2 cellular contexts compared by ENCODE assay signal in the genomic region with DNA sequence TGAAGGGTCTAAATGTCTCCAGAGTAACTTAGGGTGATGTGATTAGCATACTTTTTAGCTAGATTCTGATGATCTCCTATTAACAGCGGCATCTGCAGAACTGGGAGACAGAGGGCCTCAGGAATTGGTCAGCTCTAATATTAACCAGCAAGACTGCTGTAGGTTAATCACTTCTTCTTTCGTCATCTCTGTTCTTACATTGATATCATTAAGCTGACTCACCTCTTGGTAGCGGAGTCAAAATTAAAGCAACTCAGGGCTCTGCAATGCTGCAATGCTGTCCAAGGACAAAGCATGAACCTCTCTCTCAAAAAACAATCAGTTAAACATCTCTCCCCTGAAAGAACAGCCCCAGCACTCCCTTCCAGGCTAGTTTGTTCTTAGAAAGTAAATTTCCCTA.
TF ChIP-seq lines count a peak whose summit lies in the region.

No MANE protein-coding gene starts in this region.

TF ChIP-seq in SK-N-SH treated with all-trans-retinoic acid at 6 μM for 48 hours, 23 proteins besides CTCF, POLR2A, EP300 and RAD21 (continued from another document):
- TF ChIP-seq, protein P1, sequence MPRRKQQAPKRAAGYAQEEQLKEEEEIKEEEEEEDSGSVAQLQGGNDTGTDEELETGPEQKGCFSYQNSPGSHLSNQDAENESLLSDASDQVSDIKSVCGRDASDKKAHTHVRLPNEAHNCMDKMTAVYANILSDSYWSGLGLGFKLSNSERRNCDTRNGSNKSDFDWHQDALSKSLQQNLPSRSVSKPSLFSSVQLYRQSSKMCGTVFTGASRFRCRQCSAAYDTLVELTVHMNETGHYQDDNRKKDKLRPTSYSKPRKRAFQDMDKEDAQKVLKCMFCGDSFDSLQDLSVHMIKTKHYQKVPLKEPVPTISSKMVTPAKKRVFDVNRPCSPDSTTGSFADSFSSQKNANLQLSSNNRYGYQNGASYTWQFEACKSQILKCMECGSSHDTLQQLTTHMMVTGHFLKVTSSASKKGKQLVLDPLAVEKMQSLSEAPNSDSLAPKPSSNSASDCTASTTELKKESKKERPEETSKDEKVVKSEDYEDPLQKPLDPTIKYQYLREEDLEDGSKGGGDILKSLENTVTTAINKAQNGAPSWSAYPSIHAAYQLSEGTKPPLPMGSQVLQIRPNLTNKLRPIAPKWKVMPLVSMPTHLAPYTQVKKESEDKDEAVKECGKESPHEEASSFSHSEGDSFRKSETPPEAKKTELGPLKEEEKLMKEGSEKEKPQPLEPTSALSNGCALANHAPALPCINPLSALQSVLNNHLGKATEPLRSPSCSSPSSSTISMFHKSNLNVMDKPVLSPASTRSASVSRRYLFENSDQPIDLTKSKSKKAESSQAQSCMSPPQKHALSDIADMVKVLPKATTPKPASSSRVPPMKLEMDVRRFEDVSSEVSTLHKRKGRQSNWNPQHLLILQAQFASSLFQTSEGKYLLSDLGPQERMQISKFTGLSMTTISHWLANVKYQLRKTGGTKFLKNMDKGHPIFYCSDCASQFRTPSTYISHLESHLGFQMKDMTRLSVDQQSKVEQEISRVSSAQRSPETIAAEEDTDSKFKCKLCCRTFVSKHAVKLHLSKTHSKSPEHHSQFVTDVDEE (CRISPR knock-in tag; IDR thresholded peaks at IDR 0.05), result no peak
- TF ChIP-seq ZC3H10 (CRISPR knock-in tag; IDR thresholded peaks at IDR 0.05), result no peak
- TF ChIP-seq GLIS3 (CRISPR knock-in tag; IDR thresholded peaks at IDR 0.05), result no peak
- TF ChIP-seq ZNF8 (CRISPR knock-in tag; IDR thresholded peaks at IDR 0.05), result no peak
- TF ChIP-seq ZFP3 (CRISPR knock-in tag; IDR thresholded peaks at IDR 0.05), result no peak
- no peak for TF ChIP-seq ZFP30 (CRISPR knock-in tag; IDR thresholded peaks at IDR 0.05)
- TF ChIP-seq CSDC2 (CRISPR knock-in tag; IDR thresholded peaks at IDR 0.05), result no peak
- TF ChIP-seq, protein P2, sequence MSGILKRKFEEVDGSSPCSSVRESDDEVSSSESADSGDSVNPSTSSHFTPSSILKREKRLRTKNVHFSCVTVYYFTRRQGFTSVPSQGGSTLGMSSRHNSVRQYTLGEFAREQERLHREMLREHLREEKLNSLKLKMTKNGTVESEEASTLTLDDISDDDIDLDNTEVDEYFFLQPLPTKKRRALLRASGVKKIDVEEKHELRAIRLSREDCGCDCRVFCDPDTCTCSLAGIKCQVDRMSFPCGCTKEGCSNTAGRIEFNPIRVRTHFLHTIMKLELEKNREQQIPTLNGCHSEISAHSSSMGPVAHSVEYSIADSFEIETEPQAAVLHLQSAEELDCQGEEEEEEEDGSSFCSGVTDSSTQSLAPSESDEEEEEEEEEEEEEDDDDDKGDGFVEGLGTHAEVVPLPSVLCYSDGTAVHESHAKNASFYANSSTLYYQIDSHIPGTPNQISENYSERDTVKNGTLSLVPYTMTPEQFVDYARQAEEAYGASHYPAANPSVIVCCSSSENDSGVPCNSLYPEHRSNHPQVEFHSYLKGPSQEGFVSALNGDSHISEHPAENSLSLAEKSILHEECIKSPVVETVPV (CRISPR knock-in tag; IDR thresholded peaks at IDR 0.05), result no peak
- TF ChIP-seq, protein P3, sequence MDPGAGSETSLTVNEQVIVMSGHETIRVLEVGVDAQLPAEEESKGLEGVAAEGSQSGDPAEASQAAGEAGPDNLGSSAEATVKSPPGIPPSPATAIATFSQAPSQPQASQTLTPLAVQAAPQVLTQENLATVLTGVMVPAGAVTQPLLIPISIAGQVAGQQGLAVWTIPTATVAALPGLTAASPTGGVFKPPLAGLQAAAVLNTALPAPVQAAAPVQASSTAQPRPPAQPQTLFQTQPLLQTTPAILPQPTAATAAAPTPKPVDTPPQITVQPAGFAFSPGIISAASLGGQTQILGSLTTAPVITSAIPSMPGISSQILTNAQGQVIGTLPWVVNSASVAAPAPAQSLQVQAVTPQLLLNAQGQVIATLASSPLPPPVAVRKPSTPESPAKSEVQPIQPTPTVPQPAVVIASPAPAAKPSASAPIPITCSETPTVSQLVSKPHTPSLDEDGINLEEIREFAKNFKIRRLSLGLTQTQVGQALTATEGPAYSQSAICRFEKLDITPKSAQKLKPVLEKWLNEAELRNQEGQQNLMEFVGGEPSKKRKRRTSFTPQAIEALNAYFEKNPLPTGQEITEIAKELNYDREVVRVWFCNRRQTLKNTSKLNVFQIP (CRISPR knock-in tag; IDR thresholded peaks at IDR 0.05; ENCODE audit: borderline replicate concordance, low read depth), result no peak
- no peak for TF ChIP-seq SNAI2 (CRISPR knock-in tag; IDR thresholded peaks at IDR 0.05)
- TF ChIP-seq, protein P4, sequence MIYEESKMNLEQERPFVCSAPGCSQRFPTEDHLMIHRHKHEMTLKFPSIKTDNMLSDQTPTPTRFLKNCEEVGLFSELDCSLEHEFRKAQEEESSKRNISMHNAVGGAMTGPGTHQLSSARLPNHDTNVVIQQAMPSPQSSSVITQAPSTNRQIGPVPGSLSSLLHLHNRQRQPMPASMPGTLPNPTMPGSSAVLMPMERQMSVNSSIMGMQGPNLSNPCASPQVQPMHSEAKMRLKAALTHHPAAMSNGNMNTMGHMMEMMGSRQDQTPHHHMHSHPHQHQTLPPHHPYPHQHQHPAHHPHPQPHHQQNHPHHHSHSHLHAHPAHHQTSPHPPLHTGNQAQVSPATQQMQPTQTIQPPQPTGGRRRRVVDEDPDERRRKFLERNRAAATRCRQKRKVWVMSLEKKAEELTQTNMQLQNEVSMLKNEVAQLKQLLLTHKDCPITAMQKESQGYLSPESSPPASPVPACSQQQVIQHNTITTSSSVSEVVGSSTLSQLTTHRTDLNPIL (CRISPR knock-in tag; IDR thresholded peaks at IDR 0.05; ENCODE audit: low read depth), result no peak
- TF ChIP-seq ESRRG (CRISPR knock-in tag; IDR thresholded peaks at IDR 0.05), result no peak
- TF ChIP-seq OSR1 (CRISPR knock-in tag; IDR thresholded peaks at IDR 0.05), result no peak
- TF ChIP-seq PPARA (CRISPR knock-in tag; IDR thresholded peaks at IDR 0.05; ENCODE audit: borderline replicate concordance), result no peak
- no peak for TF ChIP-seq TCF4 (CRISPR knock-in tag; IDR thresholded peaks at IDR 0.05; ENCODE audit: borderline replicate concordance)
- TF ChIP-seq TOX (CRISPR knock-in tag; IDR thresholded peaks at IDR 0.05; ENCODE audit: borderline replicate concordance), result no peak
- TF ChIP-seq, protein P5, sequence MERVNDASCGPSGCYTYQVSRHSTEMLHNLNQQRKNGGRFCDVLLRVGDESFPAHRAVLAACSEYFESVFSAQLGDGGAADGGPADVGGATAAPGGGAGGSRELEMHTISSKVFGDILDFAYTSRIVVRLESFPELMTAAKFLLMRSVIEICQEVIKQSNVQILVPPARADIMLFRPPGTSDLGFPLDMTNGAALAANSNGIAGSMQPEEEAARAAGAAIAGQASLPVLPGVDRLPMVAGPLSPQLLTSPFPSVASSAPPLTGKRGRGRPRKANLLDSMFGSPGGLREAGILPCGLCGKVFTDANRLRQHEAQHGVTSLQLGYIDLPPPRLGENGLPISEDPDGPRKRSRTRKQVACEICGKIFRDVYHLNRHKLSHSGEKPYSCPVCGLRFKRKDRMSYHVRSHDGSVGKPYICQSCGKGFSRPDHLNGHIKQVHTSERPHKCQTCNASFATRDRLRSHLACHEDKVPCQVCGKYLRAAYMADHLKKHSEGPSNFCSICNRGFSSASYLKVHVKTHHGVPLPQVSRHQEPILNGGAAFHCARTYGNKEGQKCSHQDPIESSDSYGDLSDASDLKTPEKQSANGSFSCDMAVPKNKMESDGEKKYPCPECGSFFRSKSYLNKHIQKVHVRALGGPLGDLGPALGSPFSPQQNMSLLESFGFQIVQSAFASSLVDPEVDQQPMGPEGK (CRISPR knock-in tag; IDR thresholded peaks at IDR 0.05; ENCODE audit: borderline replicate concordance), result no peak

TF ChIP-seq in SK-N-SH, 30 proteins besides CTCF, POLR2A, EP300 and RAD21 (continued from another document):
- TF ChIP-seq SIN3A (IDR thresholded peaks at IDR 0.05; ENCODE audit: borderline replicate concordance, low read depth, low read length), result no peak
